Comparison of ENCODE assay signal across 8 cellular contexts in the genomic region with DNA sequence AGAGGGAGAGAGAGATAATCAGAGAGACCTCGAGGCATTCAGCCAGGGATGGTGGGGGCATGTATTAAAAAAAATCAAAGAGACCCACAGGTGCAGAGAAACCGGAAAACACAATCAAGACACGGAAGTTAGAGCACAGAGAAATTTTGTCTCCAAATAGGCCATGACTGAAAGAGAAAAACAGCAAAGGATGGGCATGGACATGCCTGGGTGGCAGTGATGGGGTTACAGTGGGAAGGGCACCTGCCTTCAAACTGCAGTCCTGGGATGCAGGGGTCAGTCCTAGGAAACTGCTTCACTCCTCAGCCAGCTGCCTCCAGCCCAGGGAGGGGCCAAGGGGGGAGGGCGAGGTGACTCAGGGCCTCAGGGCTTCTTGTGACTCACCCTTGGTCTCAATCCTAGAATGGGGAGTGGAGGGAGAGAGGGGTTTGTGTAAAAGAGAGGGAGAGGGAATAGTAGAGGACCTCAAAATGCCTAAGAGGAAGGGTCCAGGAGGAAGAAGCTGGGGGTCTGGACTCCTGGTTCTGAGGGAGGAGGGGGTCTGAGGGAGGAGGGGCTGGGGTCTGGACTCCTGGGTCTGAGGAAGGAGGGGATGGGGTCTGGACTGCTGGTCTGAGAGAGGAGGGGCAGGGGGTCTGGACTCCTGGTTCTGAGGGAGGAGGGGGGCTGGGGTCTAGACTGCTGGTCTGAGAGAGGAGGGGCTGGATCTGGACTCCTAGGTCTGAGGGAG. TPM values are rescaled to one million over a fixed set of nuclear protein-coding genes. Genes with fewer than 3 reads are reported as not detected.
A peak's percentile ranks its signal among the peaks of the same experiment; 100 is the strongest.
DNase-seq lines count a peak whose midpoint lies in the region; ATAC-seq and TF ChIP-seq lines count a peak whose summit lies in the region.

No MANE protein-coding gene starts in this region.

- peak overlapping the region; percentile 90 for H3K27ac Mint-ChIP-seq in MCF 10A (ENCODE audit: low read depth, unreplicated experiment)
- peak overlapping the region; percentile 91 to 99 (median 96) for H3K27ac Mint-ChIP-seq in naive thymus-derived CD8-positive, alpha-beta T cell

- no TSS peak for BruUV-seq in MCF 10A (replicated peaks; lab: Mats Ljungman, UMichigan)

- no peaks in the 10 kb centered on the region for H3K9me3 Mint-ChIP-seq in MCF 10A (ENCODE audit: unreplicated experiment)
- no peaks in the 10 kb centered on the region for H3K9me3 Mint-ChIP-seq in naive thymus-derived CD8-positive, alpha-beta T cell

- peak overlapping the region; percentile 86 for H3K4me3 Mint-ChIP-seq in MCF 10A (ENCODE audit: unreplicated experiment)
- H3K4me3 Mint-ChIP-seq in naive thymus-derived CD8-positive, alpha-beta T cell = peak overlapping the region; percentile 57 to 93 (median 84)

- peaks cover 4% of the 10 kb centered on the region for H3K36me3 Mint-ChIP-seq in MCF 10A (ENCODE audit: insufficient read depth, unreplicated experiment)
- H3K36me3 Mint-ChIP-seq in naive thymus-derived CD8-positive, alpha-beta T cell = no peaks in the 10 kb centered on the region

- intact Hi-C loops in MCF 10A (cut with micrococcal nuclease) = loop anchor here (5.0 kb wide), 1 partner anchor 187 kb away; the partner anchor contains the start of genes IRGQ and ZNF576

- POLR2A ChIA-PET in MCF 10A (lab: Yijun Ruan, JAX) = interaction anchor here (0.6 to 11.0 kb wide), 11 partner anchors 25 to 260 kb away, joined by 3 to 409 read pairs (median 5); partner anchors contain the start of genes IRGQ, PLAUR, SMG9 and ZNF575
- POLR2A ChIA-PET in naive thymus-derived CD8-positive, alpha-beta T cell (lab: Charles Lee) = interaction anchor here (0.8 to 1.7 kb wide), 8 partner anchors 9 to 43 kb away, joined by 3 to 20 read pairs (median 4); partner anchors contain the start of gene SMG9

- peak; percentile 52 for DNase-seq in activated gamma-delta T cell treated with Interleukin-2 at 50 U/mL for 16 hours
- DNase-seq in activated gamma-delta T cell (lab: John Stamatoyannopoulos, UW) = no peak
- DNase-seq in T-helper 22 cell (ENCODE audit: low read depth) = peak; percentile 52
- peak; percentile 96 for DNase-seq in MCF 10A (ENCODE audit: unreplicated experiment)
- peak in 4 of 10 donors; percentile 43 to 61 (median 50) for DNase-seq in naive thymus-derived CD8-positive, alpha-beta T cell
- DNase-seq in NCI-H187 (lab: John Stamatoyannopoulos, UW) = no peak
- no peak for DNase-seq in NCI-H2171 (lab: John Stamatoyannopoulos, UW)

- peak; percentile 25 to 40 for ATAC-seq in naive thymus-derived CD8-positive, alpha-beta T cell
- no peak for ATAC-seq in HG02938 (IDR thresholded peaks at IDR 0.05; ENCODE audit: unreplicated experiment)

- no peaks in the 10 kb centered on the region for H3K27me3 Mint-ChIP-seq in MCF 10A (ENCODE audit: insufficient read depth, unreplicated experiment)
- peaks cover 0 to 14% (median 7%) of the 10 kb centered on the region in 5 donors for H3K27me3 Mint-ChIP-seq in naive thymus-derived CD8-positive, alpha-beta T cell

- TF ChIP-seq CTCF in MCF 10A (IDR thresholded peaks at IDR 0.05; ENCODE audit: unreplicated experiment) = no peak

- peaks cover 67% of the 10 kb centered on the region for H3K4me1 Mint-ChIP-seq in MCF 10A (ENCODE audit: insufficient read depth, unreplicated experiment)
- peaks cover 31 to 49% (median 47%) of the 10 kb centered on the region in 4 donors for H3K4me1 Mint-ChIP-seq in naive thymus-derived CD8-positive, alpha-beta T cell

- CTCF ChIA-PET in MCF 10A (lab: Yijun Ruan, JAX) = interaction anchor here (0.6 to 1.5 kb wide), 11 partner anchors 12 to 1629 kb away, joined by 3 to 19 read pairs (median 4); no protein-coding TSS in a partner anchor

RNA-seq across cellular contexts. Expression of gene KCNN4, which starts 3.6 kb away (rescaled TPM):
- total RNA-seq in MCF 10A (2022) = 34.2 and 45.9 TPM in 2 replicates
- 100 to 1,000 TPM in 1 of 2 experiments, 10 to 100 TPM in 1; 92.9 to 103 TPM for total RNA-seq in naive thymus-derived CD8-positive, alpha-beta T cell
- 10 to 100 TPM in 2 of 3 donors, 1 to 10 TPM in 1; 7.6 to 28.6 (median 11.7) TPM for polyA plus RNA-seq in naive thymus-derived CD8-positive, alpha-beta T cell

RNA-seq across cellular contexts. Expression of gene LYPD5, which starts 17.8 kb away (rescaled TPM):
- total RNA-seq in MCF 10A (2022) = 0.21 and 0.47 TPM in 2 replicates
- under 1 TPM; 0.60 to 0.69 TPM for total RNA-seq in naive thymus-derived CD8-positive, alpha-beta T cell
- under 1 TPM in 2 of 3 donors, not detected in 1; 0.07 to 0.72 TPM for polyA plus RNA-seq in naive thymus-derived CD8-positive, alpha-beta T cell

RNA-seq across cellular contexts. Expression of gene SMG9, which starts 29.7 kb away (rescaled TPM):
- 76.0 and 76.4 TPM in 2 replicates for total RNA-seq in MCF 10A (2022)
- total RNA-seq in naive thymus-derived CD8-positive, alpha-beta T cell = 10 to 100 TPM; 48.9 to 51.9 TPM
- 1 to 10 TPM; 3.4 to 8.3 (median 8.3) TPM for polyA plus RNA-seq in naive thymus-derived CD8-positive, alpha-beta T cell

RNA-seq across cellular contexts. Expression of gene ZNF283, which starts 42.7 kb away (rescaled TPM):
- total RNA-seq in MCF 10A (2022) = 14.7 and 15.4 TPM in 2 replicates
- total RNA-seq in naive thymus-derived CD8-positive, alpha-beta T cell = 10 to 100 TPM; 24.2 to 25.8 TPM
- polyA plus RNA-seq in naive thymus-derived CD8-positive, alpha-beta T cell = 1 to 10 TPM; 3.3 to 4.3 (median 3.7) TPM

Comparison
In these comparisons a context has a peak if more than half of its experiments do, and no peak if none do; other contexts are left out.
1. DNase-seq: peak in activated gamma-delta T cell treated with Interleukin-2 at 50 U/mL for 16 hours (single experiment), T-helper 22 cell (single experiment) and MCF 10A (single experiment); none in activated gamma-delta T cell (single experiment), NCI-H187 (0 of 2) and NCI-H2171 (single experiment).